Comparison of ENCODE assay signal across 26 cellular contexts in the genomic region with DNA sequence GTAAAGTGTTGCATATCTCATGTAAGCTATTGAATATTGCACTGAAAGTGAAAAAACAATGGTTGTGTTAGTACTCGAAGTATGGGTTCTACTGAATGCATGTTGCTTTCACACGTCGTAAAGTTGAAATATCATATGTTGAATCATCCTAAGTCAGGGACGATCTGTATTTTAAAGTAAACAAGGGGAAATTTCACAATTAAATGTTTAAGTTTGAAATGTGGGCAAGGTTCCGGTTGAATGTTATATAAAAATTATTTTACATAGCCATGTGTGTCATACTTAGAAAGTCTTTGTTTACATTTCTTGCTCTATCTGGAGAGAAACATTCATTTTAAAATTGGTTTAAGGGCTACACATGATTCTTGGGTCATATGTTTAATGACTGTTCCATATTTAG.
"Had no signal": no experiment of that assay in that cellular context is flagged by ENCODE, and none has a peak within 500 bp of the region (broad histone marks: within the 10 kb centered on the region; RNA-seq: fewer than 3 reads in every experiment).

No MANE protein-coding gene starts in this region.

- DNase-seq: activated CD4-positive, alpha-beta T cell treated with anti-CD3 and anti-CD28 coated beads for 48 hours; activated CD4-positive, alpha-beta T cell treated with anti-CD3 and anti-CD28 coated beads, Interleukin-2, amount 50 U/mL, for 48 hours; activated CD4-positive, CD25-positive, alpha-beta regulatory T cell treated with anti-CD3 and anti-CD28 coated beads, Interleukin-2, amount 50 U/mL, for 72 hours; activated CD8-positive, alpha-beta memory T cell treated with anti-CD3 and anti-CD28 coated beads, Interleukin-2, amount 10 ng/mL, durations not matched to agents 7 days and 5 days; activated effector memory CD4-positive, alpha-beta T cell treated with Interleukin-2 at 50 U/mL for 16 hours; activated naive CD4-positive, alpha-beta T cell; activated T-cell treated with anti-CD3 and anti-CD28 coated beads, Interleukin-2, amount 50 U/mL, for 24 hours; amygdala; MM.1S; NCI-H1105; NCI-H1436; NCI-H1694 treated with DMSO at 0.1 percent for 48 hours; NCI-H2029 treated with DMSO at 0.1 percent for 48 hours; NCI-H345; NCI-H510A; NCI-H526 treated with DMSO at 0.1 percent for 48 hours; NK-92 treated with Interleukin-12 subunit alpha and Interleukin-12 subunit beta, amount 100 ng/mL, for 24 hours; OCI-M1; Peyer's patch; SHP77; T-helper 17 cell; T-helper 9 cell had no signal

- H3K9ac ChIP-seq: KMS-11 had no signal

- ATAC-seq: activated CD8-positive, alpha-beta memory T cell treated with anti-CD3 and anti-CD28 coated beads, Interleukin-2, amount 10 ng/mL, durations not matched to agents 7 days and 5 days; T-helper 17 cell; WTC11 had no signal

- H3K4me3 ChIP-seq: cardiac muscle cell, Peyer's patch, SJSA1 had no signal

- H3K4me2 ChIP-seq: KMS-11 had no signal

- H3K9me3 ChIP-seq: Peyer's patch, SJSA1 had no signal

- H3K36me3 ChIP-seq: cardiac muscle cell, Peyer's patch, SJSA1 had no signal

- H3K27me3 ChIP-seq: cardiac muscle cell, Peyer's patch, SJSA1 had no signal

- H3K27ac ChIP-seq: cardiac muscle cell, KMS-11, SJSA1 had no signal
